Comparison of ENCODE assay signal across 8 cellular contexts in the genomic region with DNA sequence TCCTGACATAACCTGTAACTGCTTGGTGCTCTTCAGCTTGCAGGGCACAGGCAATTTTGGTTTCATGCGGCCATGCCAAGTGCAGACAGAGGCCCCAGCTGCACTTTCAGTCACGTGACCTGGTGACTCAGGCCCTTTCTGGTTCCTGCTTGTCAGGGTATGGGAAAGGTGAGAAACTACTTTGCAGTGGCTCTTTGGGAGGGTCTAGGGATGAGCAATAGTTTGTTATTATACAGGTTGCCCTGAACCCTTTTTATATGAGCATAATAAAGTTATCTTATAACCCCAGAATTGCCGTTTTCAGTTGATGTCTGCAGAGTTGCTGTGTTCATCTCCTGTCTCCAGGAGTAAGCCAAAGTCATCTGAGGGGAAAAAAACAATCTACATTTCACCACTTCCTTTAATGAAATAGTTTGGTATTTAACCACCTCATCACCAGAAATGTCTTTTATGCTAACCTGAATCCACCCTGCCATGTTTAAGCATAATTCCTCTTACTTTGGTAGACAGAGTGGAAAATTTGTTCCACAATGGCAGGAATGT. TPM values are rescaled to one million over a fixed set of nuclear protein-coding genes. Genes with fewer than 3 reads are reported as not detected.
DNase-seq lines count a peak whose midpoint lies in the region; ATAC-seq, FAIRE-seq and TF ChIP-seq lines count a peak whose summit lies in the region.

No MANE protein-coding gene starts in this region.

- no peak overlapping the region for H3K18ac ChIP-seq in trophoblast cell (ENCODE audit: low read length)

- H3K36me3 ChIP-seq in esophagus (ENCODE audit: control insufficient read depth in 2 of 2, insufficient read depth in 2 of 2, low read length in 1 of 2) = no peaks in the 10 kb centered on the region
- H3K36me3 ChIP-seq in trophoblast cell (ENCODE audit: control insufficient read depth in 1 of 2, insufficient read depth in 2 of 2, low read length in 2 of 2) = no peaks in the 10 kb centered on the region

- no peak for TF ChIP-seq RAD21 in A549 (conservative IDR thresholded peaks at IDR 0.05 in 1 of 2, IDR thresholded peaks at IDR 0.05 in 1 of 2)

- H2BK120ac ChIP-seq in trophoblast cell (ENCODE audit: insufficient read depth, low read length, poor library complexity) = no peak overlapping the region

- H3K4me3 ChIP-seq in A549 (no peak overlapping the region), esophagus (ENCODE audit: low read depth in 1 of 2, low read length in 2 of 2) (no peak overlapping the region), trophoblast cell (ENCODE audit: low read depth, low read length) (no peak overlapping the region)

- H3K9me3 ChIP-seq in A549 (peaks cover 3% of the 10 kb centered on the region; the same call in 1 of the 3 replicates), esophagus (ENCODE audit: control insufficient read depth in 2 of 2, insufficient read depth in 1 of 2, low read depth in 1 of 2, low read length in 1 of 2) (no peaks in the 10 kb centered on the region), trophoblast cell (ENCODE audit: insufficient read depth, low read depth, low read length) (peaks cover 1% of the 10 kb centered on the region)

- peaks cover 22% of the 10 kb centered on the region for H3K79me1 ChIP-seq in trophoblast cell (ENCODE audit: low read length)

- CTCF ChIA-PET in A549 (lab: Yijun Ruan, JAX) = no interaction called here

- H3K79me2 ChIP-seq in trophoblast cell (ENCODE audit: control insufficient read depth, insufficient read depth, low read length, poor library complexity) = no peaks in the 10 kb centered on the region

- no peak overlapping the region for H3K14ac ChIP-seq in trophoblast cell (ENCODE audit: low read length)

- no peak for TF ChIP-seq CTCF in A549 (IDR thresholded peaks at IDR 0.05)

- no peaks in the 10 kb centered on the region for H3K27me3 ChIP-seq in esophagus (ENCODE audit: control insufficient read depth in 1 of 2, insufficient read depth in 2 of 2, low read length in 2 of 2)
- H3K27me3 ChIP-seq in trophoblast cell (ENCODE audit: insufficient read depth, low read length) = no peaks in the 10 kb centered on the region

- H4K91ac ChIP-seq in trophoblast cell (ENCODE audit: low read depth, low read length) = no peak overlapping the region

- no peak overlapping the region for H2AFZ ChIP-seq in trophoblast cell (ENCODE audit: insufficient read depth, low read length, poor library complexity)

- 0 out of 6 replicates have a peak overlapping the region, but pooled peaks of 1 of the 2 experiments have one; percentile 21 for H3K27ac ChIP-seq in A549
- H3K27ac ChIP-seq in esophagus (ENCODE audit: low read depth in 2 of 2, low read length in 1 of 2) = peak overlapping the region; percentile 92 to 96
- H3K27ac ChIP-seq in trophoblast cell (ENCODE audit: low read depth, low read length) = no peak overlapping the region

- H2AK5ac ChIP-seq in trophoblast cell (ENCODE audit: low read length) = no peak overlapping the region

- TF ChIP-seq EP300 in A549 (IDR thresholded peaks at IDR 0.05) = no peak

- ATAC-seq in A549 (peak; percentile 30 to 52; a peak in 3 of 6 replicates), GM21528 (IDR thresholded peaks at IDR 0.05; ENCODE audit: low FRiP score, unreplicated experiment) (peak; percentile 64), HG03521 (IDR thresholded peaks at IDR 0.05; ENCODE audit: unreplicated experiment) (no peak)

- no peak for TF ChIP-seq POLR2A in A549 (IDR thresholded peaks at IDR 0.05; ENCODE audit: low read length)

- H2BK12ac ChIP-seq in trophoblast cell (ENCODE audit: low read length) = peak overlapping the region; percentile 3

- no peak overlapping the region for H3K4ac ChIP-seq in trophoblast cell (ENCODE audit: low read depth, low read length)

- no peak overlapping the region for H3K23ac ChIP-seq in trophoblast cell (ENCODE audit: low read length)

- no peak overlapping the region for H3K9ac ChIP-seq in trophoblast cell (ENCODE audit: low read length)

- H3K4me1 ChIP-seq in A549 (peaks cover 9% of the 10 kb centered on the region; the same call in 2 of the 3 replicates), esophagus (ENCODE audit: control insufficient read depth in 2 of 2, insufficient read depth in 2 of 2, low read length in 1 of 2) (peaks cover 0 to 7% of the 10 kb centered on the region in 2 donors), trophoblast cell (ENCODE audit: control insufficient read depth in 1 of 2, insufficient read depth in 2 of 2, low read length in 2 of 2) (peaks cover 25 to 26% of the 10 kb centered on the region in 2 experiments)

- peak; percentile 26 to 46 for DNase-seq in A549 (ENCODE audit: low read depth in 1 of 2, low spot score in 1 of 2)
- peak; percentile 35 for DNase-seq in NCI-H1694 treated with DMSO at 0.1 percent for 48 hours (lab: John Stamatoyannopoulos, UW)
- peak; percentile 83 for DNase-seq in activated CD8-positive, alpha-beta memory T cell treated with anti-CD3 and anti-CD28 coated beads for 24 hours
- peak; percentile 54 to 67 for DNase-seq in trophoblast cell
- peak; percentile 90 for DNase-seq in ureter (ENCODE audit: low spot score)

- H3K4me2 ChIP-seq in A549 = 0 out of 3 replicates have a peak overlapping the region, but pooled peaks have one; percentile 17
- H3K4me2 ChIP-seq in trophoblast cell (ENCODE audit: low read length) = no peak overlapping the region

- 61% methylated on average over 3 of the region's 3 CpGs for WGBS in A549 (ENCODE audit: missing lambda C conversion rate)
- 9 to 17% methylated on average over 3 of the region's 3 CpGs for WGBS in esophagus, 2 donors
- WGBS in trophoblast cell (ENCODE audit: extremely low coverage, insufficient coverage, insufficient read length) = no CpG with 5 or more reads among the region's 3 CpGs

- no peak overlapping the region for H4K12ac ChIP-seq in trophoblast cell (ENCODE audit: low read depth, low read length)

- no peak for FAIRE-seq in A549 (lab: Jason Lieb, UNC)

- POLR2A ChIA-PET in A549 (lab: Yijun Ruan, JAX) = no interaction called here

- H2BK5ac ChIP-seq in trophoblast cell (ENCODE audit: low read depth, low read length, poor library complexity) = no peak overlapping the region

- H4K8ac ChIP-seq in trophoblast cell (ENCODE audit: low read depth, low read length) = no peak overlapping the region

TF ChIP-seq in A549, 52 proteins besides CTCF, POLR2A, EP300 and RAD21:
- TF ChIP-seq FOSL2 (IDR thresholded peaks at IDR 0.05) (no peak), FOSL2 (CRISPR knock-in tag; IDR thresholded peaks at IDR 0.05) (0 out of 2 replicates have a peak, but pooled peaks have one; percentile 6), ZNF302 (CRISPR knock-in tag; IDR thresholded peaks at IDR 0.05) (no peak)
- TF ChIP-seq, protein P1, sequence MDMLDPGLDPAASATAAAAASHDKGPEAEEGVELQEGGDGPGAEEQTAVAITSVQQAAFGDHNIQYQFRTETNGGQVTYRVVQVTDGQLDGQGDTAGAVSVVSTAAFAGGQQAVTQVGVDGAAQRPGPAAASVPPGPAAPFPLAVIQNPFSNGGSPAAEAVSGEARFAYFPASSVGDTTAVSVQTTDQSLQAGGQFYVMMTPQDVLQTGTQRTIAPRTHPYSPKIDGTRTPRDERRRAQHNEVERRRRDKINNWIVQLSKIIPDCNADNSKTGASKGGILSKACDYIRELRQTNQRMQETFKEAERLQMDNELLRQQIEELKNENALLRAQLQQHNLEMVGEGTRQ (IDR thresholded peaks at IDR 0.05) = peak; percentile 77

RNA-seq across cellular contexts. Expression of gene EMP1, which starts 30.9 kb away (rescaled TPM):
- polyA plus RNA-seq in A549 (2011; rRNA removed) = 21.2 and 25.5 TPM in 2 replicates
- polyA plus RNA-seq in A549 (2012; cell fraction: cytosol; rRNA removed) = 21.6 and 34.9 TPM in 2 replicates
- polyA plus RNA-seq in A549 (2012; cell fraction: nucleus; rRNA removed) = 51.4 and 74.9 TPM in 2 replicates
- polyA plus RNA-seq in A549 (2017; fragmentation: RNase III; extraction: RNeasy Plus Mini Kit Qiagen cat#74134 plus additional on column Dnase treatment) = 17.3 to 27.0 TPM (median 19.2 TPM) in 3 replicates
- polyA minus RNA-seq in A549 (2011; rRNA and poly(A)+ RNA removed) = 32.7 and 49.1 TPM in 2 replicates
- 1,000 to 10,000 TPM; 1,597 to 1,599 TPM for polyA plus RNA-seq in esophagus
- 10.1 and 10.7 TPM in 2 replicates for polyA plus RNA-seq in trophoblast cell (2013)
- 193 TPM for total RNA-seq in ureter

Comparison
In these comparisons a context has a peak if more than half of its experiments do, and no peak if none do; other contexts are left out.
1. DNase-seq: peak in every context shown above with its lines; median percentile 90 in ureter; 83 in activated CD8-positive, alpha-beta memory T cell treated with anti-CD3 and anti-CD28 coated beads for 24 hours; 60 in trophoblast cell; 36 in A549; 35 in NCI-H1694 treated with DMSO at 0.1 percent for 48 hours.
2. RNA of gene EMP1, which starts 30.9 kb away (polyA plus RNA-seq): 1,597 to 1,599 TPM in esophagus; 17.3 to 74.9 TPM in A549; every median in the first group is over 10 times any median in the second.